Comparison of ENCODE assay signal across 1 cellular context in the genomic region with DNA sequence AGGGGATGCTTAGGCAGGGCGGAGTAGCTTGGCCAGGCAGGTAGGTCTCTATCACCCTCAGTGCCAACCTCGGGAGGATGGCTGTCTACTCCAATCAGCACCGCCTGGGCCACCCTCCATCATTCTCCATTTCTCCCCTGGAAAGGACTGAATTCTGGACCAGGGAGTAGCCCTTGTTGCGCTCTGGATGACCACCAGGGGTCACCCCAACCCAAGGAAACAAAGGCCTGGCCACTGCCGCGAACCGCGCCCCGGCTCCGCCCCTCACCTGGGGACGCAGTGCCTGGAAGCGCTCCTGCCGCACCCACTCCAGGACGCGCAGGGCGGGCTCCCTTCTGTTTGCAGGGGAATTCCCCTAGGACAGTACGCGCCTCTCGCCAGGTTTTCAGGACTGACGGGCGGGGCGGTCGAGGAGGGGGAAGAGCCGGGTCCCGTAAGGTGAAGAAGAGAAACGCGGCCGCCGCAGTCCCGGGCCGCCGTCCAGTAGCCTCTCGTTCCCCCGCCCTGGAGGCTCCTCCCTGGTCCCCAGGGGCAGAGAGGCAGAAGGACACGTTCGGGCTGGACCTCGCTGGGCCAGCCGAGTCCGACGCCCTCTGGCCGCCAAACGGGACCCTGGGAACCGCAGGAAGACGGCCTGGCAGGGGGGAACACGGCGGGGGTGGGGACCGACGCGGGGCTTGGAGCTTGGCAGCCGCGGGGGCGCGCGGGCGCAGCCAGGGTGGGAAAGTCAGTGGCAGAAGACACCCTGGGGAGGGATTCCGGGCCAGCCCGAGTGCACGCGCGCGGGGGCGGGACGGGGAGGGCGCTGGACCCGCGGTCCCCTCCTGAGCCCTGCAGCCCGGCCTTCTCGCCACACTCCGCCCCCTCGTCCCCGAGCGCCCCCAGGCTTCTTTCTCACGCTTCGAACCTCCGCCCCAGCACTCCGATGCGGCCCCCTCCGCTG.
TF ChIP-seq lines count a peak whose summit lies in the region.

No MANE protein-coding gene starts in this region.

TF ChIP-seq in HEK293, 187 proteins besides CTCF, POLR2A, EP300 and RAD21 (continued from another document):
- TF ChIP-seq, protein P1, sequence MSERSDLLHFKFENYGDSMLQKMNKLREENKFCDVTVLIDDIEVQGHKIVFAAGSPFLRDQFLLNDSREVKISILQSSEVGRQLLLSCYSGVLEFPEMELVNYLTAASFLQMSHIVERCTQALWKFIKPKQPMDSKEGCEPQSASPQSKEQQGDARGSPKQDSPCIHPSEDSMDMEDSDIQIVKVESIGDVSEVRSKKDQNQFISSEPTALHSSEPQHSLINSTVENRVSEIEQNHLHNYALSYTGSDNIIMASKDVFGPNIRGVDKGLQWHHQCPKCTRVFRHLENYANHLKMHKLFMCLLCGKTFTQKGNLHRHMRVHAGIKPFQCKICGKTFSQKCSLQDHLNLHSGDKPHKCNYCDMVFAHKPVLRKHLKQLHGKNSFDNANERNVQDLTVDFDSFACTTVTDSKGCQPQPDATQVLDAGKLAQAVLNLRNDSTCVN (tag by site-specific recombination; optimal IDR thresholded peaks at IDR 0.05) = peak; percentile 85
- TF ChIP-seq ZBTB1 (tag by site-specific recombination; IDR thresholded peaks at IDR 0.05) (no peak), ZNF624 (tag by site-specific recombination; IDR thresholded peaks at IDR 0.05) (no peak), KLF10 (tag by site-specific recombination; IDR thresholded peaks at IDR 0.05) (peak; percentile 87), KLF9 (tag by site-specific recombination; IDR thresholded peaks at IDR 0.05; ENCODE audit: low read depth) (peak; percentile 93), SCRT2 (tag by site-specific recombination; IDR thresholded peaks at IDR 0.05) (no peak), ZXDB (tag by site-specific recombination; IDR thresholded peaks at IDR 0.05) (peak; percentile 25; the same call in 1 of the 2 replicates), ZNF37A (tag by site-specific recombination; IDR thresholded peaks at IDR 0.05) (no peak), ZNF561 (tag by site-specific recombination; IDR thresholded peaks at IDR 0.05; ENCODE audit: borderline replicate concordance) (no peak), ZNF423 (tag by site-specific recombination; IDR thresholded peaks at IDR 0.05) (peak; percentile 60; the same call in 1 of the 2 replicates)
- TF ChIP-seq, protein P2, sequence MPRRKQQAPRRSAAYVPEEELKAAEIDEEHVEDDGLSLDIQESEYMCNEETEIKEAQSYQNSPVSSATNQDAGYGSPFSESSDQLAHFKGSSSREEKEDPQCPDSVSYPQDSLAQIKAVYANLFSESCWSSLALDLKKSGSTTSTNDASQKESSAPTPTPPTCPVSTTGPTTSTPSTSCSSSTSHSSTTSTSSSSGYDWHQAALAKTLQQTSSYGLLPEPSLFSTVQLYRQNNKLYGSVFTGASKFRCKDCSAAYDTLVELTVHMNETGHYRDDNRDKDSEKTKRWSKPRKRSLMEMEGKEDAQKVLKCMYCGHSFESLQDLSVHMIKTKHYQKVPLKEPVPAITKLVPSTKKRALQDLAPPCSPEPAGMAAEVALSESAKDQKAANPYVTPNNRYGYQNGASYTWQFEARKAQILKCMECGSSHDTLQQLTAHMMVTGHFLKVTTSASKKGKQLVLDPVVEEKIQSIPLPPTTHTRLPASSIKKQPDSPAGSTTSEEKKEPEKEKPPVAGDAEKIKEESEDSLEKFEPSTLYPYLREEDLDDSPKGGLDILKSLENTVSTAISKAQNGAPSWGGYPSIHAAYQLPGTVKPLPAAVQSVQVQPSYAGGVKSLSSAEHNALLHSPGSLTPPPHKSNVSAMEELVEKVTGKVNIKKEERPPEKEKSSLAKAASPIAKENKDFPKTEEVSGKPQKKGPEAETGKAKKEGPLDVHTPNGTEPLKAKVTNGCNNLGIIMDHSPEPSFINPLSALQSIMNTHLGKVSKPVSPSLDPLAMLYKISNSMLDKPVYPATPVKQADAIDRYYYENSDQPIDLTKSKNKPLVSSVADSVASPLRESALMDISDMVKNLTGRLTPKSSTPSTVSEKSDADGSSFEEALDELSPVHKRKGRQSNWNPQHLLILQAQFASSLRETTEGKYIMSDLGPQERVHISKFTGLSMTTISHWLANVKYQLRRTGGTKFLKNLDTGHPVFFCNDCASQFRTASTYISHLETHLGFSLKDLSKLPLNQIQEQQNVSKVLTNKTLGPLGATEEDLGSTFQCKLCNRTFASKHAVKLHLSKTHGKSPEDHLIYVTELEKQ (tag by site-specific recombination; IDR thresholded peaks at IDR 0.05; ENCODE audit: borderline replicate concordance) = no peak
- TF ChIP-seq, protein P3, sequence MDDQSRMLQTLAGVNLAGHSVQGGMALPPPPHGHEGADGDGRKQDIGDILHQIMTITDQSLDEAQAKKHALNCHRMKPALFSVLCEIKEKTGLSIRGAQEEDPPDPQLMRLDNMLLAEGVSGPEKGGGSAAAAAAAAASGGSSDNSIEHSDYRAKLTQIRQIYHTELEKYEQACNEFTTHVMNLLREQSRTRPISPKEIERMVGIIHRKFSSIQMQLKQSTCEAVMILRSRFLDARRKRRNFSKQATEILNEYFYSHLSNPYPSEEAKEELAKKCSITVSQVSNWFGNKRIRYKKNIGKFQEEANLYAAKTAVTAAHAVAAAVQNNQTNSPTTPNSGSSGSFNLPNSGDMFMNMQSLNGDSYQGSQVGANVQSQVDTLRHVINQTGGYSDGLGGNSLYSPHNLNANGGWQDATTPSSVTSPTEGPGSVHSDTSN (CRISPR knock-in tag; IDR thresholded peaks at IDR 0.05) = peak; percentile 27; the same call in 1 of the 2 replicates
